ENCODE assay signal across 25 cellular contexts in genomic region chr12:2860170-2860569, GRCh38. TPM values are rescaled to one million over a fixed set of nuclear protein-coding genes. Genes with fewer than 3 reads are reported as not detected.
DNase-seq lines count a peak whose midpoint lies in the region; ATAC-seq and TF ChIP-seq lines count a peak whose summit lies in the region.
"Had no signal": no experiment of that assay in that cellular context is flagged by ENCODE, and none has a peak within 500 bp of the region (broad histone marks: within the 10 kb centered on the region; RNA-seq: fewer than 3 reads in every experiment).

No MANE protein-coding gene starts in this region.

- no peak overlapping the region for H3K27ac ChIP-seq in HEK293 (ENCODE audit: extremely low read depth, low read depth, low read length)
- H3K27ac ChIP-seq: BLaER1 had no signal

- H3K9me3 ChIP-seq in HEK293 (ENCODE audit: control insufficient read depth, insufficient read depth, low read depth, low read length): no peaks in the 10 kb centered on the region
- H3K9me3 ChIP-seq: BE2C, BLaER1 had no signal

- peaks cover 88% of the 10 kb centered on the region for H3K36me3 Mint-ChIP-seq in activated T-cell treated with anti-CD3 and anti-CD28 coated beads, Interleukin-2, amount 50 U/mL, for 24 hours (ENCODE audit: low read depth)
- peaks cover 71% of the 10 kb centered on the region for H3K36me3 Mint-ChIP-seq in activated T-helper 17 cell treated with anti-CD3 and anti-CD28 coated beads, Interleukin-2, amount 50 U/mL, for 72 hours (ENCODE audit: low read depth)

- no peak for TF ChIP-seq CTCF in HEK293 (tag by site-specific recombination; IDR thresholded peaks at IDR 0.05)

- no peaks in the 10 kb centered on the region for H3K9me3 Mint-ChIP-seq in activated T-cell treated with anti-CD3 and anti-CD28 coated beads, Interleukin-2, amount 50 U/mL, for 24 hours
- H3K9me3 Mint-ChIP-seq in activated T-helper 17 cell treated with anti-CD3 and anti-CD28 coated beads, Interleukin-2, amount 50 U/mL, for 72 hours: no peaks in the 10 kb centered on the region
- H3K9me3 Mint-ChIP-seq: CD4-positive, alpha-beta memory T cell; CD4-positive, CD25-positive, alpha-beta regulatory T cell; CD8-positive, alpha-beta memory T cell had no signal

- no peaks in the 10 kb centered on the region for H3K4me1 ChIP-seq in HEK293 (ENCODE audit: control insufficient read depth, insufficient read depth, low read length)
- H3K4me1 ChIP-seq: BE2C had no signal

- H3K4me1 Mint-ChIP-seq in activated T-cell treated with anti-CD3 and anti-CD28 coated beads, Interleukin-2, amount 50 U/mL, for 24 hours (ENCODE audit: low read depth): no peaks in the 10 kb centered on the region
- no peaks in the 10 kb centered on the region for H3K4me1 Mint-ChIP-seq in activated T-helper 17 cell treated with anti-CD3 and anti-CD28 coated beads, Interleukin-2, amount 50 U/mL, for 72 hours
- H3K4me1 Mint-ChIP-seq: CD14-positive monocyte; CD4-positive, alpha-beta memory T cell; CD8-positive, alpha-beta memory T cell had no signal

- H3K4me3 Mint-ChIP-seq in activated T-cell treated with anti-CD3 and anti-CD28 coated beads, Interleukin-2, amount 50 U/mL, for 24 hours: no peak overlapping the region
- H3K4me3 Mint-ChIP-seq in activated T-helper 17 cell treated with anti-CD3 and anti-CD28 coated beads, Interleukin-2, amount 50 U/mL, for 72 hours: no peak overlapping the region
- H3K4me3 Mint-ChIP-seq: CD14-positive monocyte; CD4-positive, alpha-beta memory T cell; CD4-positive, CD25-positive, alpha-beta regulatory T cell; CD8-positive, alpha-beta memory T cell had no signal

- no peak for ATAC-seq in activated T-helper 17 cell treated with anti-CD3 and anti-CD28 coated beads, Interleukin-2, amount 50 U/mL, for 72 hours (replicated peaks)
- ATAC-seq in HG03565 (IDR thresholded peaks at IDR 0.05; ENCODE audit: unreplicated experiment): no peak

- H3K27ac Mint-ChIP-seq in activated T-cell treated with anti-CD3 and anti-CD28 coated beads, Interleukin-2, amount 50 U/mL, for 24 hours: peak overlapping the region; percentile 15
- peak overlapping the region; percentile 61 for H3K27ac Mint-ChIP-seq in activated T-helper 17 cell treated with anti-CD3 and anti-CD28 coated beads, Interleukin-2, amount 50 U/mL, for 72 hours

- no peak for DNase-seq in activated T-cell treated with anti-CD3 and anti-CD28 coated beads, Interleukin-2, amount 50 U/mL, for 24 hours
- DNase-seq in activated T-cell treated with anti-CD3 and anti-CD28 coated beads for 4 hours: no peak
- DNase-seq: 8988T; ACHN; BE2C; C1 segment of cervical spinal cord; CD4-positive, alpha-beta memory T cell; CD4-positive, CD25-positive, alpha-beta regulatory T cell; CD8-positive, alpha-beta memory T cell; COR-L47; DMS 273 treated with DMSO at 0.1 percent for 48 hours; DMS153; DMS53; DMS79; DND-41; EL; GDM1 had no signal

- no peaks in the 10 kb centered on the region for H3K27me3 Mint-ChIP-seq in activated T-cell treated with anti-CD3 and anti-CD28 coated beads, Interleukin-2, amount 50 U/mL, for 24 hours
- H3K27me3 Mint-ChIP-seq in activated T-helper 17 cell treated with anti-CD3 and anti-CD28 coated beads, Interleukin-2, amount 50 U/mL, for 72 hours: no peaks in the 10 kb centered on the region
- H3K27me3 Mint-ChIP-seq: CD4-positive, alpha-beta memory T cell; CD4-positive, CD25-positive, alpha-beta regulatory T cell; CD8-positive, alpha-beta memory T cell had no signal

- CTCF ChIA-PET in HEK293 (lab: Yijun Ruan, JAX): interaction anchor here (0.6 to 5.3 kb wide), 3 partner anchors 15 to 187 kb away, joined by 3 to 20 read pairs (median 5); no protein-coding TSS in a partner anchor

- peaks cover 43 to 72% of the 10 kb centered on the region in 2 experiments for H3K36me3 ChIP-seq in HEK293 (ENCODE audit: control insufficient read depth in 2 of 2, insufficient read depth in 1 of 2, low read length in 2 of 2)

- no peak overlapping the region for H3K4me3 ChIP-seq in HEK293 (ENCODE audit: low read depth, low read length)
- H3K4me3 ChIP-seq: BLaER1 had no signal

- POLR2A ChIA-PET in HEK293 (lab: Yijun Ruan, JAX): no interaction called here

TF ChIP-seq in HEK293, 187 proteins besides CTCF, POLR2A, EP300 and RAD21:
- peak; percentile 88 for TF ChIP-seq SCRT1 (tag by site-specific recombination; IDR thresholded peaks at IDR 0.05; ENCODE audit: borderline replicate concordance)
- no peak for TF ChIP-seq TCF7L2 (IDR thresholded peaks at IDR 0.05; ENCODE audit: borderline replicate concordance, low read depth, low read length)
- TF ChIP-seq, protein P1, sequence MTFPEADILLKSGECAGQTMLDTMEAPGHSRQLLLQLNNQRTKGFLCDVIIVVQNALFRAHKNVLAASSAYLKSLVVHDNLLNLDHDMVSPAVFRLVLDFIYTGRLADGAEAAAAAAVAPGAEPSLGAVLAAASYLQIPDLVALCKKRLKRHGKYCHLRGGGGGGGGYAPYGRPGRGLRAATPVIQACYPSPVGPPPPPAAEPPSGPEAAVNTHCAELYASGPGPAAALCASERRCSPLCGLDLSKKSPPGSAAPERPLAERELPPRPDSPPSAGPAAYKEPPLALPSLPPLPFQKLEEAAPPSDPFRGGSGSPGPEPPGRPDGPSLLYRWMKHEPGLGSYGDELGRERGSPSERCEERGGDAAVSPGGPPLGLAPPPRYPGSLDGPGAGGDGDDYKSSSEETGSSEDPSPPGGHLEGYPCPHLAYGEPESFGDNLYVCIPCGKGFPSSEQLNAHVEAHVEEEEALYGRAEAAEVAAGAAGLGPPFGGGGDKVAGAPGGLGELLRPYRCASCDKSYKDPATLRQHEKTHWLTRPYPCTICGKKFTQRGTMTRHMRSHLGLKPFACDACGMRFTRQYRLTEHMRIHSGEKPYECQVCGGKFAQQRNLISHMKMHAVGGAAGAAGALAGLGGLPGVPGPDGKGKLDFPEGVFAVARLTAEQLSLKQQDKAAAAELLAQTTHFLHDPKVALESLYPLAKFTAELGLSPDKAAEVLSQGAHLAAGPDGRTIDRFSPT (tag by site-specific recombination; IDR thresholded peaks at IDR 0.05): no peak
- no peak for TF ChIP-seq ZNF114 (tag by site-specific recombination; IDR thresholded peaks at IDR 0.05)
- TF ChIP-seq ZNF423 (tag by site-specific recombination; IDR thresholded peaks at IDR 0.05): no peak
- TF ChIP-seq ZNF175 (tag by site-specific recombination; IDR thresholded peaks at IDR 0.05): no peak
- TF ChIP-seq SCRT2 (tag by site-specific recombination; IDR thresholded peaks at IDR 0.05): peak; percentile 93

RNA-seq across cellular contexts. Expression of gene TEX52, which starts 3.3 kb away (rescaled TPM):
- total RNA-seq in activated T-helper 17 cell treated with anti-CD3 and anti-CD28 coated beads, Interleukin-2, amount 50 U/mL, for 72 hours: under 1 TPM in 1 of 2 donors, not detected in 1; 0.35 TPM
- total RNA-seq: A673; CD4-positive, alpha-beta memory T cell; CD4-positive, CD25-positive, alpha-beta regulatory T cell; CD8-positive, alpha-beta memory T cell; Daoy; G401 had no signal

RNA-seq across cellular contexts. Expression of gene FOXM1, which starts 16.8 kb away (rescaled TPM):
- total RNA-seq in activated T-helper 17 cell treated with anti-CD3 and anti-CD28 coated beads, Interleukin-2, amount 50 U/mL, for 72 hours: 100 to 1,000 TPM in 1 of 2 donors, 10 to 100 TPM in 1; 73.8 to 134 TPM

RNA-seq across cellular contexts. Expression of gene RHNO1, which starts 16.9 kb away (rescaled TPM):
- 10 to 100 TPM; 39.4 to 52.3 TPM for total RNA-seq in activated T-helper 17 cell treated with anti-CD3 and anti-CD28 coated beads, Interleukin-2, amount 50 U/mL, for 72 hours

RNA-seq across cellular contexts. Expression of gene NRIP2, which starts 25.3 kb away (rescaled TPM):
- not detected for total RNA-seq in activated T-helper 17 cell treated with anti-CD3 and anti-CD28 coated beads, Interleukin-2, amount 50 U/mL, for 72 hours
- total RNA-seq: CD4-positive, alpha-beta memory T cell; CD4-positive, CD25-positive, alpha-beta regulatory T cell; CD8-positive, alpha-beta memory T cell; Daoy; G401 had no signal

RNA-seq across cellular contexts. Expression of gene TULP3, which starts 30.5 kb away (rescaled TPM):
- total RNA-seq in activated T-helper 17 cell treated with anti-CD3 and anti-CD28 coated beads, Interleukin-2, amount 50 U/mL, for 72 hours: 10 to 100 TPM in 1 of 2 donors, 1 to 10 TPM in 1; 9.3 to 10.2 TPM
